1 cellular context compared by ENCODE assay signal in the genomic region with DNA sequence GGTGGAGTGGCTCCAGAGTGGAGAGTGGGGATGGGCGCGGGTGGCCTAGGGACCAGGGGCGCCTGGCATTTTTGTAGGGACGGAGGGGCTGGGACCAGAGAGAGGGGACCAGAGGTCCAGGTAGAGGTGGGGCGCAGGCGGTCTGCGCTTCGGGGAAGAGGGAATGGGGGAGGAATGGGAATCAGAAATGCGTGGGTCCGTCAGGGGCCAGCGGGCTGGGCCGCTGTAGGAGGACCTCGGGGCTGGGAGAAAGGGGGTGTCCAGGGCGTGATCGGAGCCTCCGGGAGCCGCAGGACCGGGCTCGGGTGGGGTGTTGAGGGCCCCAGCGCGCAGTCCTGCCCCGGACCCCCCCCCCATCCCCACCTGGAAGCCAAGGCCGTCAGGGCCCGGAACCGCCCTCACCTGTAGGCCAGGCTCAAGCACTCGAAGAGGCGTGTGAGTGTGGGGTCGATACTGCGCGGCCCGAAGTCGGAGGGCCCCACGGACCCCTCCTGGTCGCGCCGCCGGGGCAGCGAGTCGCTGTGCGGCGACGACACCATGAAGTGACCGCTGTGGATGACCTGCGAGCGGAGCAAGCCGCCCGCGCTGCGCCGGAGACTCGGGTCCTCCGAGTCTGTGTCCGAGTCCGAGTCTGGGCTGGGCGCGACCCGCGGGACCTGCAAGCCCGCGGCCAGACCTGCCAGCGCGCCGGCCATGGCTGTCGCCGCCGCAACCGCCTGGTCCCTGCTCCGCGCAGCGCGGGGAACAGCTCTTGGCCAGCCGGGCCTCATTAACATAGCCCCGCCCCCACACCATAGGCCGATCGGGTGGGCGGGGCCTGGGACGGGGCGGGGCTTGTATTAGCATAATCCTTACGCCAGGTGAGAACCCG.
TF ChIP-seq lines count a peak whose summit lies in the region.

TSS of gene MLXIPL (minus strand) at position 725 of the 871 bp plus-strand sequence. CDS start at position 695, 30 bp downstream.

TF ChIP-seq in HCT116, 20 proteins besides CTCF, POLR2A, EP300 and RAD21:
- TF ChIP-seq POLR2AphosphoS5 (IDR thresholded peaks at IDR 0.05; ENCODE audit: low read depth, low read length) (peak; percentile 99), CEBPB (IDR thresholded peaks at IDR 0.05; ENCODE audit: low read depth) (no peak), YY1 (IDR thresholded peaks at IDR 0.05; ENCODE audit: extremely low read depth, insufficient replicate concordance, low read depth, low read length) (peak; percentile 79), ZFX (IDR thresholded peaks at IDR 0.05) (peak; percentile 54; the same call in 1 of the 2 replicates)
- TF ChIP-seq, protein P1, sequence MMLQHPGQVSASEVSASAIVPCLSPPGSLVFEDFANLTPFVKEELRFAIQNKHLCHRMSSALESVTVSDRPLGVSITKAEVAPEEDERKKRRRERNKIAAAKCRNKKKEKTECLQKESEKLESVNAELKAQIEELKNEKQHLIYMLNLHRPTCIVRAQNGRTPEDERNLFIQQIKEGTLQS (IDR thresholded peaks at IDR 0.05): no peak
